ENCODE assay signal across 8 cellular contexts in the genomic region with DNA sequence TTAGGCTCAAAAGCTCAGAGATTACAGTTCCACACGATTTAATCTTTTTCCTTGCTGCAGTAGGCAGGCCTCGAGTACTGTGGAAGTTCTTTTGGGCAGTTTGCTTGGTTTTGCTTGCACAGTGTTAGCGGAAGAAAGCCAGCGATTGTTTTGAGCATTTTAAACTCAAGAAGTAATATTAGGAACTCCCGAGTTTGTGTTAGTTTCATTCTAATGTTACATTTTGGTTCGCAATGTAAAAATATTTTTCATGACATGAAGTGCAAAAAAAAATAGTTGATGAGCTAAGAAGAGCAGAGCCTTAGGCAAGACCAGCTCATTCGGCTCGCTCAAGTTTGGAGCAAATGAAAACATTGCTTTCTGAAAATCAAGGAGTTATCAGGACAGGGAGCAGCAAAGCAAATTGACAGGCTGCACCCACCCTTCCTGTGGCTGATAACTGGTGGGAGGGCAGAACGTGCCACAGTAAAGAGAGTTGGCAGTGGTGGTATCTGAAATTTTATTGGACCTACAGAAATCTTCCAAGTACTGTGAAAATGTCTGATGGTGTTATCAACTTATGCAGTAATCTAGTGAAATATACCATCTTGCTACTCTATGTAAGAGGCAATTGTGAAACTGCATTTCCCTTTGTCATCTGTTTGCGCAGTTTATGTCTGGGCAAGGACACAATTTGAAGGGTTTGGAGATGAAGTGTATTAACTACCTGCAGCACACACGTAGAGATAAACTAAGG. TPM values are rescaled to one million over a fixed set of nuclear protein-coding genes. Genes with fewer than 3 reads are reported as not detected.
DNase-seq lines count a peak whose midpoint lies in the region; ATAC-seq and TF ChIP-seq lines count a peak whose summit lies in the region.

No MANE protein-coding gene starts in this region.

- peaks cover 17% of the 10 kb centered on the region for H3K36me3 Mint-ChIP-seq in CD4-positive, alpha-beta T cell (ENCODE audit: low read depth)

- peaks cover 65% of the 10 kb centered on the region for H3K4me1 Mint-ChIP-seq in CD4-positive, alpha-beta T cell (ENCODE audit: low read depth)

- TF ChIP-seq CTCF in CD4-positive, alpha-beta T cell (IDR thresholded peaks at IDR 0.05) = no peak

- peaks cover 4 to 12% of the 10 kb centered on the region in 2 donors for H3K4me1 ChIP-seq in muscle layer of duodenum (ENCODE audit: control insufficient read depth in 1 of 2, insufficient read depth in 2 of 2, low read length in 2 of 2)

- H3K27me3 ChIP-seq in CD4-positive, alpha-beta T cell (ENCODE audit: control insufficient read depth, insufficient read depth, low read length) = no peaks in the 10 kb centered on the region
- no peaks in the 10 kb centered on the region for H3K27me3 ChIP-seq in MG63
- H3K27me3 ChIP-seq in muscle layer of duodenum (ENCODE audit: low read depth, low read length) = no peaks in the 10 kb centered on the region

- peak overlapping the region; percentile 98 for H3K27ac Mint-ChIP-seq in CD4-positive, alpha-beta T cell

- peak overlapping the region; percentile 91 for H3K27ac ChIP-seq in CD4-positive, alpha-beta T cell (ENCODE audit: low read depth, low read length)
- H3K27ac ChIP-seq in muscle layer of duodenum (ENCODE audit: low read length) = peak overlapping the region; percentile 83

- no peaks in the 10 kb centered on the region for H3K27me3 Mint-ChIP-seq in CD4-positive, alpha-beta T cell

- peak; percentile 5 for ATAC-seq in CD4-positive, alpha-beta T cell (ENCODE audit: poor library complexity)
- ATAC-seq in HG02981 (IDR thresholded peaks at IDR 0.05; ENCODE audit: unreplicated experiment) = no peak

- H3K4me3 Mint-ChIP-seq in CD4-positive, alpha-beta T cell = peak overlapping the region; percentile 99

- no peaks in the 10 kb centered on the region for H3K36me3 ChIP-seq in MG63
- no peaks in the 10 kb centered on the region for H3K36me3 ChIP-seq in muscle layer of duodenum (ENCODE audit: control insufficient read depth in 1 of 2, insufficient read depth in 2 of 2, low read length in 2 of 2)

- CTCF ChIA-PET in CD4-positive, alpha-beta T cell (lab: Charles Lee) = interaction anchor here (1.2 to 3.1 kb wide), 2 partner anchors 10 to 57 kb away, joined by 3 to 10 read pairs; no protein-coding TSS in a partner anchor

- DNase-seq in CD4-positive, alpha-beta T cell = no peak
- DNase-seq in MG63 (no peak), NCI-H146 (lab: John Stamatoyannopoulos, UW) (no peak), epidermal melanocyte (ENCODE audit: insufficient read length, low spot score) (no peak), NCI-H2196 treated with DMSO at 0.1 percent for 48 hours (lab: John Stamatoyannopoulos, UW; ENCODE audit: unreplicated experiment) (no peak)
- DNase-seq in central memory CD4-positive, alpha-beta T cell = peak; percentile 23

- H3K9me3 ChIP-seq in CD4-positive, alpha-beta T cell (ENCODE audit: control insufficient read depth, low read length) = no peaks in the 10 kb centered on the region
- no peaks in the 10 kb centered on the region for H3K9me3 ChIP-seq in MG63
- H3K9me3 ChIP-seq in muscle layer of duodenum (ENCODE audit: control insufficient read depth in 1 of 2, low read length in 2 of 2) = no peaks in the 10 kb centered on the region

- intact Hi-C loops in CD4-positive, alpha-beta T cell (cut with DNase I, micrococcal nuclease) = loop anchor here (2.0 to 10.0 kb wide), 8 partner anchors 15 to 601 kb away; no protein-coding TSS in a partner anchor

- H3K9me3 Mint-ChIP-seq in CD4-positive, alpha-beta T cell = no peaks in the 10 kb centered on the region

- H3K4me3 ChIP-seq in MG63 (peak overlapping the region; percentile 66), muscle layer of duodenum (ENCODE audit: low read depth in 1 of 2, low read length in 2 of 2) (peak overlapping the region; percentile 77 to 89)

- POLR2A ChIA-PET in CD4-positive, alpha-beta T cell (lab: Charles Lee) = interaction anchor here (0.7 to 7.7 kb wide), 9 partner anchors 11 to 150 kb away, joined by 3 to 137 read pairs (median 4); no protein-coding TSS in a partner anchor

RNA-seq across cellular contexts. Expression of a gene that starts 1.4 kb away (rescaled TPM):
- 10 to 100 TPM; 35.1 to 36.3 TPM for total RNA-seq in CD4-positive, alpha-beta T cell
- 6.2 and 9.6 TPM in 2 replicates for total RNA-seq in MG63 (2014; rRNA removed; shearing (Covaris generic); ENCODE audit: low replicate concordance)
